9 cellular contexts compared by ENCODE assay signal in the genomic region with DNA sequence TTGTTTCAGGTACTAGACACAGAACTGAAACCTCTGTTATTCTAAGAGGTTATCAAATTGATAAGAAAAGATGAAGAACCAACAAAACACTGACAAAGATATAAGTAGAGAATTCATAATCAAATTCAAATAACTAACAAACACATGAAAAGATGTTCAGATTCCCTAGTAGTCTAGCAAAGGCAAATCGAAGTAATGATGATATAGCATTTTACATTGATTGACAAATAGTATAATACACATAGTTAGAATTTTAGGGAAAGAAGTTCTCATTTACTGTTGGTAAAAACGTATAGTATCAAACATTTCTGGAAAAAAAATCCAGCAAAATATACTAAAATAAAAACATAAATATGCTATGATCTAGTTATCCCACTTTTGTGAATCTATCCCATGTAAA.
"Had no signal": no experiment of that assay in that cellular context is flagged by ENCODE, and none has a peak within 500 bp of the region (broad histone marks: within the 10 kb centered on the region; RNA-seq: fewer than 3 reads in every experiment).

No MANE protein-coding gene starts in this region.

- H3K4me3 ChIP-seq: GM23338 had no signal

- H3K9me3 Mint-ChIP-seq: GM23338, H9 had no signal

- H2AFZ ChIP-seq: GM23338 had no signal

- FAIRE-seq: H1, H54, HTR-8/SVneo had no signal

- H3K27ac ChIP-seq: KMS-11 had no signal

- H3K4me1 Mint-ChIP-seq: GM23338, H9 had no signal

- ATAC-seq: GM23338 had no signal

- H3K27ac Mint-ChIP-seq: GM23338, H9 had no signal

- H3K4me2 ChIP-seq: GM23338, KMS-11 had no signal

- H3K9ac ChIP-seq: KMS-11 had no signal

- DNase-seq: H9, HCEC 1CT, IMR-90, KBM-7 had no signal

- H3K4me3 Mint-ChIP-seq: GM23338, H9 had no signal
